Comparison of ENCODE assay signal across 25 cellular contexts in genomic region chr11:130638048-130638447, GRCh38.
A peak's percentile ranks its signal among the peaks of the same experiment; 100 is the strongest.
DNase-seq lines count a peak whose midpoint lies in the region; TF ChIP-seq lines count a peak whose summit lies in the region.
"Had no signal": no experiment of that assay in that cellular context is flagged by ENCODE, and none has a peak within 500 bp of the region (broad histone marks: within the 10 kb centered on the region; RNA-seq: fewer than 3 reads in every experiment).

No MANE protein-coding gene starts in this region.

- peaks cover 12% of the 10 kb centered on the region for H3K4me1 Mint-ChIP-seq in neural crest cell
- H3K4me1 Mint-ChIP-seq: activated naive CD8-positive, alpha-beta T cell treated with anti-CD3 and anti-CD28 coated beads, Interleukin-2, amount 10 ng/mL, durations not matched to agents 7 days and 5 days; natural killer cell had no signal

- H3K27ac ChIP-seq in C4-2B, result peak overlapping the region; percentile 58
- H3K27ac ChIP-seq: foreskin keratinocyte, heart right ventricle, thoracic aorta had no signal

- H3K27ac Mint-ChIP-seq in neural crest cell (ENCODE audit: unreplicated experiment), result peak overlapping the region; percentile 4
- H3K27ac Mint-ChIP-seq: activated CD8-positive, alpha-beta T cell treated with anti-CD3 and anti-CD28 coated beads, Interleukin-2, amount 10 ng/mL, durations not matched to agents 7 days and 5 days; activated naive CD8-positive, alpha-beta T cell treated with anti-CD3 and anti-CD28 coated beads, Interleukin-2, amount 10 ng/mL, durations not matched to agents 7 days and 5 days; natural killer cell had no signal

- no peaks in the 10 kb centered on the region for H3K9me3 ChIP-seq in MG63
- H3K9me3 ChIP-seq: heart right ventricle, left lung, thoracic aorta had no signal

- TF ChIP-seq CTCF in C4-2B (conservative IDR thresholded peaks at IDR 0.05) (no peak), neural crest cell (conservative IDR thresholded peaks at IDR 0.05) (no peak)

- no peak overlapping the region for H3K4me3 Mint-ChIP-seq in neural crest cell
- H3K4me3 Mint-ChIP-seq: activated CD8-positive, alpha-beta T cell treated with anti-CD3 and anti-CD28 coated beads, Interleukin-2, amount 10 ng/mL, durations not matched to agents 7 days and 5 days; activated naive CD8-positive, alpha-beta T cell treated with anti-CD3 and anti-CD28 coated beads, Interleukin-2, amount 10 ng/mL, durations not matched to agents 7 days and 5 days; natural killer cell had no signal

- no peak overlapping the region for H3K4me3 ChIP-seq in MG63
- H3K4me3 ChIP-seq: heart right ventricle, left lung, thoracic aorta had no signal

- H3K36me3 ChIP-seq in MG63, result no peaks in the 10 kb centered on the region
- H3K36me3 ChIP-seq: heart right ventricle, left lung, thoracic aorta had no signal

- DNase-seq in MG63 (peak; percentile 31), amniotic epithelial cell (ENCODE audit: low read depth) (peak; percentile 60), neural crest cell (ENCODE audit: low read depth, low spot score) (no peak), NAMALWA (ENCODE audit: low spot score) (no peak), NCI-H146 treated with DMSO at 0.1 percent for 48 hours (lab: John Stamatoyannopoulos, UW; ENCODE audit: unreplicated experiment) (no peak), SK-N-DZ (ENCODE audit: low spot score) (no peak)
- DNase-seq: activated CD4-positive, alpha-beta T cell treated with anti-CD3 and anti-CD28 coated beads for 1 hour; activated CD8-positive, alpha-beta T cell treated with anti-CD3 and anti-CD28 coated beads, Interleukin-2, amount 10 ng/mL, durations not matched to agents 7 days and 5 days; activated effector memory CD4-positive, alpha-beta T cell treated with Interleukin-2 at 50 U/mL for 16 hours; activated naive CD8-positive, alpha-beta T cell treated with anti-CD3 and anti-CD28 coated beads, Interleukin-2, amount 10 ng/mL, durations not matched to agents 7 days and 5 days; activated T-cell treated with anti-CD3 and anti-CD28 coated beads for 4 hours; effector CD8-positive, alpha-beta T cell; foreskin keratinocyte; HCEC 1CT; heart right ventricle; left lung; midbrain; natural killer cell; NCI-H1436 treated with DMSO at 0.1 percent for 48 hours; NCI-H69; posterior cingulate gyrus; SHP77; stimulated activated naive CD8-positive, alpha-beta T cell treated with anti-CD3 and anti-CD28 coated beads, Interleukin-15, Interleukin-2, amounts not matched to agents 100 U/mL and 50 U/mL, for 24 hours had no signal

- H3K36me3 Mint-ChIP-seq in neural crest cell (ENCODE audit: low read depth), result no peaks in the 10 kb centered on the region
- H3K36me3 Mint-ChIP-seq: activated naive CD8-positive, alpha-beta T cell treated with anti-CD3 and anti-CD28 coated beads, Interleukin-2, amount 10 ng/mL, durations not matched to agents 7 days and 5 days; natural killer cell had no signal

- no peaks in the 10 kb centered on the region for H3K9me3 Mint-ChIP-seq in neural crest cell
- H3K9me3 Mint-ChIP-seq: activated naive CD8-positive, alpha-beta T cell treated with anti-CD3 and anti-CD28 coated beads, Interleukin-2, amount 10 ng/mL, durations not matched to agents 7 days and 5 days; natural killer cell had no signal

- no peaks in the 10 kb centered on the region for H3K27me3 Mint-ChIP-seq in neural crest cell (ENCODE audit: low read depth)

- no peaks in the 10 kb centered on the region for H3K27me3 ChIP-seq in MG63
- H3K27me3 ChIP-seq: foreskin keratinocyte, heart right ventricle had no signal

Comparison
In these comparisons a context has a peak if more than half of its experiments do, and no peak if none do; other contexts are left out.
1. DNase-seq: peak in MG63 (single experiment) and amniotic epithelial cell (single experiment); none in neural crest cell (single experiment), NAMALWA (single experiment), NCI-H146 treated with DMSO at 0.1 percent for 48 hours (single experiment) and SK-N-DZ (single experiment).